22 cellular contexts compared by ENCODE assay signal in genomic region chr14:46951103-46951502, GRCh38.
"Had no signal": no experiment of that assay in that cellular context is flagged by ENCODE, and none has a peak within 500 bp of the region (broad histone marks: within the 10 kb centered on the region; RNA-seq: fewer than 3 reads in every experiment).

No MANE protein-coding gene starts in this region.

- FAIRE-seq: keratinocyte, pancreas, TTC549 had no signal

- H3K9me3 ChIP-seq: lower lobe of right lung, pancreas, sigmoid colon had no signal

- H3K36me3 Mint-ChIP-seq: activated naive CD8-positive, alpha-beta T cell treated with anti-CD3 and anti-CD28 coated beads for 36 hours; stimulated activated effector memory CD8-positive, alpha-beta T cell treated with anti-CD3 and anti-CD28 coated beads, Interleukin-12 subunit alpha, Interleukin-12 subunit beta, amount 100 ng/mL, for 72 hours had no signal

- H3K27me3 ChIP-seq: dorsolateral prefrontal cortex, pancreas, sigmoid colon, stomach had no signal

- H3K4me3 Mint-ChIP-seq: activated CD8-positive, alpha-beta T cell treated with anti-CD3 and anti-CD28 coated beads for 36 hours; activated naive CD8-positive, alpha-beta T cell treated with anti-CD3 and anti-CD28 coated beads for 36 hours; activated T-helper 17 cell treated with anti-CD3 and anti-CD28 coated beads, Interleukin-2, amount 50 U/mL, for 72 hours; nephron progenitor cell; stimulated activated effector memory CD8-positive, alpha-beta T cell treated with anti-CD3 and anti-CD28 coated beads, Interleukin-12 subunit alpha, Interleukin-12 subunit beta, amount 100 ng/mL, for 72 hours; T-helper 2 cell treated with Interferon-gamma antibody and Interleukin-4, amounts not matched to agents 5 μg/mL and 100 μg/mL, for 36 hours; WTC11 had no signal

- H3K27ac Mint-ChIP-seq: activated CD8-positive, alpha-beta T cell treated with anti-CD3 and anti-CD28 coated beads for 36 hours; activated naive CD8-positive, alpha-beta T cell treated with anti-CD3 and anti-CD28 coated beads for 36 hours; activated T-helper 17 cell treated with anti-CD3 and anti-CD28 coated beads, Interleukin-2, amount 50 U/mL, for 72 hours; nephron progenitor cell; stimulated activated effector memory CD8-positive, alpha-beta T cell treated with anti-CD3 and anti-CD28 coated beads, Interleukin-12 subunit alpha, Interleukin-12 subunit beta, amount 100 ng/mL, for 72 hours; T-helper 2 cell treated with Interferon-gamma antibody and Interleukin-4, amounts not matched to agents 5 μg/mL and 100 μg/mL, for 36 hours; WTC11 had no signal

- H3K27me3 Mint-ChIP-seq: activated CD8-positive, alpha-beta T cell treated with anti-CD3 and anti-CD28 coated beads for 36 hours; activated naive CD8-positive, alpha-beta T cell treated with anti-CD3 and anti-CD28 coated beads for 36 hours; activated T-helper 17 cell treated with anti-CD3 and anti-CD28 coated beads, Interleukin-2, amount 50 U/mL, for 72 hours had no signal

- H3K4me3 ChIP-seq: dorsolateral prefrontal cortex, lower lobe of right lung, pancreas, sigmoid colon, stomach had no signal

- DNase-seq: activated CD4-positive, alpha-beta T cell treated with anti-CD3 and anti-CD28 coated beads for 48 hours; activated CD8-positive, alpha-beta T cell treated with anti-CD3 and anti-CD28 coated beads for 36 hours; activated naive CD4-positive, alpha-beta T cell; activated naive CD8-positive, alpha-beta T cell treated with anti-CD3 and anti-CD28 coated beads for 36 hours; activated T-cell treated with anti-CD3 and anti-CD28 coated beads, Interleukin-2, amount 50 U/mL, for 1 hour; amniotic stem cell; caudate nucleus; dorsolateral prefrontal cortex; head of caudate nucleus; lower lobe of right lung; nephron progenitor cell; pancreas; sigmoid colon; stimulated activated CD4-positive, alpha-beta T cell treated with anti-CD3 and anti-CD28 coated beads, Interleukin-4, amount 100 ng/mL, for 24 hours; stomach; trophoblast cell had no signal

- H3K4me1 Mint-ChIP-seq: activated naive CD8-positive, alpha-beta T cell treated with anti-CD3 and anti-CD28 coated beads for 36 hours; activated T-helper 17 cell treated with anti-CD3 and anti-CD28 coated beads, Interleukin-2, amount 50 U/mL, for 72 hours; nephron progenitor cell; stimulated activated effector memory CD8-positive, alpha-beta T cell treated with anti-CD3 and anti-CD28 coated beads, Interleukin-12 subunit alpha, Interleukin-12 subunit beta, amount 100 ng/mL, for 72 hours; WTC11 had no signal

- ATAC-seq: activated CD8-positive, alpha-beta T cell treated with anti-CD3 and anti-CD28 coated beads for 36 hours; activated T-helper 17 cell treated with anti-CD3 and anti-CD28 coated beads, Interleukin-2, amount 50 U/mL, for 72 hours; lower lobe of right lung; pancreas; stimulated activated effector memory CD8-positive, alpha-beta T cell treated with anti-CD3 and anti-CD28 coated beads, Interleukin-12 subunit alpha, Interleukin-12 subunit beta, amount 100 ng/mL, for 72 hours; WTC11 had no signal

- H3K4me1 ChIP-seq: lower lobe of right lung, pancreas, sigmoid colon, stomach had no signal

- H3K36me3 ChIP-seq: lower lobe of right lung, pancreas, sigmoid colon, stomach had no signal
